ENCODE assay signal across 23 cellular contexts in genomic region chr4:147233-147632, GRCh38.
"Had no signal": no experiment of that assay in that cellular context is flagged by ENCODE, and none has a peak within 500 bp of the region (broad histone marks: within the 10 kb centered on the region; RNA-seq: fewer than 3 reads in every experiment).

No MANE protein-coding gene starts in this region.

- H3K27me3 Mint-ChIP-seq: memory B cell, type B pancreatic cell had no signal

- DNase-seq: effector memory CD4-positive, alpha-beta T cell; esophagus squamous epithelium; foreskin fibroblast; glutamatergic neuron; islet precursor cell; left lung; lower lobe of right lung; nephron progenitor cell; psoas muscle; retina; spleen; stimulated activated CD4-positive, alpha-beta T cell treated with anti-CD3 and anti-CD28 coated beads, Interleukin-15, amount 100 ng/mL, for 24 hours; stimulated activated CD4-positive, alpha-beta T cell treated with anti-CD3 and anti-CD28 coated beads, Interleukin-1b, Interleukin-23, amount 100 ng/mL, for 48 hours; stimulated activated CD4-positive, alpha-beta T cell treated with anti-CD3 and anti-CD28 coated beads, Interleukin-4, amount 100 ng/mL, for 24 hours; stimulated activated naive CD4-positive, alpha-beta T cell; stomach had no signal

- H3K4me1 ChIP-seq: esophagus squamous epithelium, gastroesophageal sphincter, left lung, lower lobe of right lung, parathyroid adenoma, psoas muscle, spleen, stomach had no signal

- FAIRE-seq: urothelium cell line had no signal

- H2AFZ ChIP-seq: parathyroid adenoma had no signal

- H3K4me3 Mint-ChIP-seq: memory B cell, mesothelial cell of epicardium, nephron progenitor cell, type B pancreatic cell had no signal

- H3K27ac ChIP-seq: esophagus squamous epithelium, gastroesophageal sphincter, left lung, lower lobe of right lung, parathyroid adenoma, psoas muscle, spleen, stomach had no signal

- H3K9ac ChIP-seq: parathyroid adenoma had no signal

- ATAC-seq: gastroesophageal sphincter, left lung, lower lobe of right lung, psoas muscle, sciatic nerve had no signal

- H3K27ac Mint-ChIP-seq: memory B cell, mesothelial cell of epicardium, nephron progenitor cell, type B pancreatic cell had no signal

- H3K79me2 ChIP-seq: parathyroid adenoma had no signal

- H3K4me3 ChIP-seq: gastroesophageal sphincter, left lung, lower lobe of right lung, psoas muscle, stomach had no signal

- H3K27me3 ChIP-seq: esophagus squamous epithelium, gastroesophageal sphincter, left lung, spleen, stomach had no signal

- H3K36me3 ChIP-seq: lower lobe of right lung had no signal

- H3K4me1 Mint-ChIP-seq: memory B cell, mesothelial cell of epicardium, nephron progenitor cell had no signal
